9 cellular contexts compared by ENCODE assay signal in the genomic region with DNA sequence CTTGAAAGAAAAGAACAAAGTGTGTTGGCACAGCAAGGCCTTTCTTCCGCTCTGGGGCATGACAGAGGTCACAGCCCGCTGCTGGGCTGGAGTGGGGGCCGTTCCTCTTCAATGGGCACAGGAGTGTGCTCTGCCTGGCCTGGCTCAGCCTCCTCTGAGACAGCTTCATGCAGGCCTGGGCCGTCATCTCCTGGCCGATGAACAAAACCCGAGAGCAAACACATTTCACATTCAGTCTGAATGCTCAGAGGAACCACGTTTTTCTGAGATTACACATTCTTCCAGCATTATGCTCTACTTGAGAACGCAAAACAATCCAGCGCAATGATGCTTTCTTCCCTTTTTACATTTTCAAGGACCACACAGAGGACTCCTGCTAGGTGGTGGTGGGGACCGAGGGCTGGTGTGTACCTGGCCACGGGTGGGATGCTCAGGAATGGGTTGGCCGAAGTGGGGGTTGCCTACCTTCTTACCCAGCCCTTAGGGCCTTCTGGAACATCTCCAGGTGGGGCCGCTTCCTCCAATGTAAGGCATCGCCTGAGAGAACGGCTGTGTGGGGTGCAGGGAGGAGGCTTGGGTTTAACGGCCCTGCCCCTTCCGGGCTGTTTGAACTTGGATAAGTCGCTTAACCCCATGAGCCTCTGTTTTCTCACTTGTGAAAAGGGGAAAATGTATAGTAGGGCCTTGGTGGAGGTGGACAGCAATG. TPM values are rescaled to one million over a fixed set of nuclear protein-coding genes. Genes with fewer than 3 reads are reported as not detected.
DNase-seq lines count a peak whose midpoint lies in the region; ATAC-seq, FAIRE-seq and TF ChIP-seq lines count a peak whose summit lies in the region.
"Had no signal": no experiment of that assay in that cellular context is flagged by ENCODE, and none has a peak within 500 bp of the region (broad histone marks: within the 10 kb centered on the region; RNA-seq: fewer than 3 reads in every experiment).

No MANE protein-coding gene starts in this region.

- peaks cover 29% of the 10 kb centered on the region for H3K4me1 Mint-ChIP-seq in activated naive CD4-positive, alpha-beta T cell treated with anti-CD3 and anti-CD28 coated beads for 36 hours (ENCODE audit: low read depth)

- no TSS peak for BruUV-seq in GM12878 (replicated peaks; lab: Mats Ljungman, UMichigan)

- H3K9me3 Mint-ChIP-seq in activated naive CD4-positive, alpha-beta T cell treated with anti-CD3 and anti-CD28 coated beads for 36 hours = peaks cover 4% of the 10 kb centered on the region

- no peak for TF ChIP-seq EP300 in GM12878 (IDR thresholded peaks at IDR 0.05; ENCODE audit: borderline replicate concordance in 1 of 2, control insufficient read depth in 1 of 2, low read depth in 2 of 2, low read length in 2 of 2)

- peaks cover 1% of the 10 kb centered on the region for H3K36me3 Mint-ChIP-seq in activated naive CD4-positive, alpha-beta T cell treated with anti-CD3 and anti-CD28 coated beads for 36 hours (ENCODE audit: low read depth)

- ATAC-seq in GM12878 = peak; percentile 69; the same call in 2 of the 3 replicates
- peak; percentile 70 for ATAC-seq in left lung

- H3K4me1 ChIP-seq in GM12878 (ENCODE audit: control insufficient read depth, insufficient read depth, low read length) (peaks cover 9% of the 10 kb centered on the region), left lung (peaks cover 0 to 35% of the 10 kb centered on the region in 2 donors), urinary bladder (ENCODE audit: insufficient read depth) (no peaks in the 10 kb centered on the region)

- no peak for TF ChIP-seq CTCF in GM12878 (IDR thresholded peaks at IDR 0.05 in 2 of 3, conservative IDR thresholded peaks at IDR 0.05 in 1 of 3; ENCODE audit: control insufficient read depth in 2 of 3, extremely low read depth in 1 of 3, insufficient read depth in 1 of 3, low read depth in 3 of 3, low read length in 3 of 3)
- TF ChIP-seq CTCF in left lung (IDR thresholded peaks at IDR 0.05) = no peak

- SMC1A ChIA-PET in GM12878 (lab: Charles Lee; ENCODE audit: uncharacterized antibody, unreplicated experiment) = no interaction called here

- no peak for FAIRE-seq in GM12878 (lab: Jason Lieb, UNC)

- no peaks in the 10 kb centered on the region for H4K20me1 ChIP-seq in GM12878 (ENCODE audit: control insufficient read depth, insufficient read depth)

- H3K9ac ChIP-seq in GM12878 (ENCODE audit: control insufficient read depth, insufficient read depth, low read length) = no peak overlapping the region

- TF ChIP-seq RAD21 in GM12878 (IDR thresholded peaks at IDR 0.05; ENCODE audit: insufficient read depth, low read depth, low read length) = no peak

- H3K36me3 ChIP-seq in GM12878 (ENCODE audit: control insufficient read depth in 2 of 2, insufficient read depth in 2 of 2, low read length in 1 of 2) = no peaks in the 10 kb centered on the region
- peaks cover 0 to 3% of the 10 kb centered on the region in 2 donors for H3K36me3 ChIP-seq in left lung
- H3K36me3 ChIP-seq in urinary bladder (ENCODE audit: insufficient read depth) = no peaks in the 10 kb centered on the region

- no peak overlapping the region for H3K4me2 ChIP-seq in GM12878 (ENCODE audit: control insufficient read depth, insufficient read depth)

- no peak overlapping the region for H3K27ac ChIP-seq in GM12878 (ENCODE audit: control insufficient read depth, insufficient read depth)
- peak overlapping the region; percentile 16 to 24 for H3K27ac ChIP-seq in left lung
- peak overlapping the region; percentile 68 for H3K27ac ChIP-seq in urinary bladder (ENCODE audit: low read depth)

- POLR2A ChIA-PET in GM12878 (lab: Charles Lee) = no interaction called here

- intact Hi-C loops in activated naive CD4-positive, alpha-beta T cell treated with anti-CD3 and anti-CD28 coated beads for 36 hours (cut with micrococcal nuclease) = no loop called here
- intact Hi-C loops in GM12878 (cut with micrococcal nuclease; ENCODE audit: unreplicated experiment) = no loop called here
- intact Hi-C loops in left lung (cut with DNase I) = no loop called here

- H3K4me3 Mint-ChIP-seq in activated naive CD4-positive, alpha-beta T cell treated with anti-CD3 and anti-CD28 coated beads for 36 hours = peak overlapping the region; percentile 50

- no peaks in the 10 kb centered on the region; a peak in 1 of 4 replicates for H3K27me3 ChIP-seq in GM12878 (replicated peaks in 1 of 2; ENCODE audit: control insufficient read depth in 2 of 2, insufficient read depth in 2 of 2, low read length in 1 of 2)
- no peaks in the 10 kb centered on the region for H3K27me3 ChIP-seq in left lung

- CTCF ChIA-PET in activated naive CD4-positive, alpha-beta T cell treated with anti-CD3 and anti-CD28 coated beads for 36 hours (lab: Charles Lee) = interaction anchor here (0.5 to 1.0 kb wide), 2 partner anchors 63 to 207 kb away, joined by 3 read pairs; no protein-coding TSS in a partner anchor
- CTCF ChIA-PET in GM12878 (lab: Yijun Ruan, JAX) = interaction anchor here (0.5 kb wide), 1 partner anchor 9 kb away, joined by 3 read pairs; no protein-coding TSS in a partner anchor

- H3K27ac Mint-ChIP-seq in activated naive CD4-positive, alpha-beta T cell treated with anti-CD3 and anti-CD28 coated beads for 36 hours = peak overlapping the region; percentile 64
- H3K27ac Mint-ChIP-seq: progenitor cell of endocrine pancreas had no signal

- H3K9me3 ChIP-seq in GM12878 (replicated peaks; ENCODE audit: control insufficient read depth, insufficient read depth, low read length) (no peaks in the 10 kb centered on the region), left lung (no peaks in the 10 kb centered on the region)

- H3K27me3 Mint-ChIP-seq in activated naive CD4-positive, alpha-beta T cell treated with anti-CD3 and anti-CD28 coated beads for 36 hours (ENCODE audit: low read depth) = no peaks in the 10 kb centered on the region

- WGBS in GM12878 (ENCODE audit: insufficient coverage, insufficient replicate concordance, low lambda C conversion rate, missing lambda C conversion rate) = 76% methylated on average over 18 of the region's 18 CpGs
- WGBS in urinary bladder = 54% methylated on average over 18 of the region's 18 CpGs

- no peaks in the 10 kb centered on the region for H3K79me2 ChIP-seq in GM12878 (ENCODE audit: control insufficient read depth, insufficient read depth, low read length)

- no peak overlapping the region for H3K4me3 ChIP-seq in GM12878
- H3K4me3 ChIP-seq in left lung = no peak overlapping the region
- H3K4me3 ChIP-seq in urinary bladder (ENCODE audit: low read depth, low read length) = no peak overlapping the region

- H2AFZ ChIP-seq in GM12878 (ENCODE audit: control insufficient read depth, low read depth, low read length) = peak overlapping the region; percentile 1; the same call in 1 of the 2 replicates

- in situ Hi-C loops in GM12878 (cut with MboI) = no loop called here

- no peak for TF ChIP-seq POLR2A in GM12878 (IDR thresholded peaks at IDR 0.05; ENCODE audit: low read depth, low read length)

- RAD21 ChIA-PET in GM12878 (lab: Charles Lee; ENCODE audit: unreplicated experiment) = no interaction called here

- DNase-seq in activated naive CD4-positive, alpha-beta T cell treated with anti-CD3 and anti-CD28 coated beads for 36 hours = peak; percentile 46
- no peak for DNase-seq in activated naive CD4-positive, alpha-beta T cell (lab: John Stamatoyannopoulos, UW)
- DNase-seq in GM12878 (ENCODE audit: low read depth, low spot score) (no peak), left lung (peak in 1 of 2 donors; percentile 44), HuH-7.5 (ENCODE audit: low spot score) (no peak), DMS153 (lab: John Stamatoyannopoulos, UW) (no peak), RKO (ENCODE audit: low spot score) (no peak)

TF ChIP-seq in GM12878, 131 proteins besides CTCF, POLR2A, EP300 and RAD21:
- TF ChIP-seq MYC (IDR thresholded peaks at IDR 0.05; ENCODE audit: insufficient read depth, insufficient read length, insufficient replicate concordance, low read length, severe bottlenecking) (no peak), NR2F1 (conservative IDR thresholded peaks at IDR 0.05) (no peak), RAD51 (IDR thresholded peaks at IDR 0.05) (no peak), SP1 (IDR thresholded peaks at IDR 0.05; ENCODE audit: low read depth, low read length) (no peak), TBL1XR1 (IDR thresholded peaks at IDR 0.05; ENCODE audit: low read depth, low read length) (no peak), RCOR1 (conservative IDR thresholded peaks at IDR 0.05; ENCODE audit: low read depth, low read length) (no peak)
- TF ChIP-seq, protein P1, sequence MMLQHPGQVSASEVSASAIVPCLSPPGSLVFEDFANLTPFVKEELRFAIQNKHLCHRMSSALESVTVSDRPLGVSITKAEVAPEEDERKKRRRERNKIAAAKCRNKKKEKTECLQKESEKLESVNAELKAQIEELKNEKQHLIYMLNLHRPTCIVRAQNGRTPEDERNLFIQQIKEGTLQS (IDR thresholded peaks at IDR 0.05; ENCODE audit: borderline replicate concordance, extremely low read depth, low read depth, low read length) = no peak

RNA-seq across cellular contexts. Expression of a gene that starts 34.8 kb away (rescaled TPM):
- total RNA-seq in activated naive CD4-positive, alpha-beta T cell treated with anti-CD3 and anti-CD28 coated beads for 36 hours = 10 to 100 TPM; 12.2 to 13.2 TPM
- 16.5 and 19.3 TPM in 2 replicates for total RNA-seq in GM12878 (2013; cell fraction: nucleolus; rRNA removed)
- total RNA-seq in GM12878 (2014; rRNA removed) (16.0 and 16.7 TPM in 2 replicates), GM12878 (2014; rRNA removed; fragmentation: Illumina TruSeq; extraction: Trizol) (6.1 and 6.5 TPM in 2 replicates), GM12878 (2021) (18.4 and 20.3 TPM in 2 replicates), left lung (10 to 100 TPM; 28.2 to 56.2 TPM), urinary bladder (17.0 TPM)
- 3.9 TPM for polyA plus RNA-seq in GM12878 (2011; ENCODE audit: low read depth)
- polyA plus RNA-seq in GM12878 (2011; rRNA removed) (2.9 and 3.5 TPM in 2 replicates), GM12878 (2014; fragmentation: Illumina TruSeq; extraction: Trizol) (2.1 and 5.8 TPM in 2 replicates), GM12878 (2014; fragmentation: Nextera tagmentation; extraction: Ambion mirVana) (1 to 10 TPM in 1 of 2 experiments, under 1 TPM in 1; 0.58 to 1.1 TPM), GM12878 (2014; rRNA removed) (18.2 and 20.4 TPM in 2 replicates), GM12878 (2016; fragmentation: Nextera tagmentation; extraction: Ambion mirVana) (1 to 10 TPM; 4.0 to 6.0 TPM), urinary bladder (15.7 TPM)
- polyA plus RNA-seq in GM12878 (2011; cell fraction: cytosol; rRNA removed) = 4.9 and 6.7 TPM in 2 replicates
- polyA plus RNA-seq in GM12878 (2011; cell fraction: nucleus; rRNA removed) = 10.9 and 11.4 TPM in 2 replicates
- polyA plus RNA-seq in GM12878 (2012) = 6.8 and 7.0 TPM in 2 replicates
- polyA minus RNA-seq in GM12878 (2011; rRNA and poly(A)+ RNA removed) = 0.95 and 2.1 TPM in 2 replicates
- polyA minus RNA-seq in GM12878 (2011; cell fraction: cytosol; rRNA and poly(A)+ RNA removed) = 1.8 and 2.0 TPM in 2 replicates
- 5.3 and 7.3 TPM in 2 replicates for polyA minus RNA-seq in GM12878 (2011; cell fraction: nucleus; rRNA and poly(A)+ RNA removed)
